1 cellular context compared by ENCODE assay signal in genomic region chr7:697259-697615, GRCh38.
TF ChIP-seq lines count a peak whose summit lies in the region.

No MANE protein-coding gene starts in this region.

TF ChIP-seq in H1, 55 proteins besides CTCF, POLR2A, EP300 and RAD21:
- no peak for TF ChIP-seq NANOG (IDR thresholded peaks at IDR 0.05; ENCODE audit: insufficient read depth, low read depth, low read length, poor library complexity, severe bottlenecking)
- no peak for TF ChIP-seq SAP30 (IDR thresholded peaks at IDR 0.05; ENCODE audit: insufficient read depth, insufficient replicate concordance, low read length)
- TF ChIP-seq YY1 (IDR thresholded peaks at IDR 0.05; ENCODE audit: low read depth, low read length), result no peak
- no peak for TF ChIP-seq SRF (IDR thresholded peaks at IDR 0.05; ENCODE audit: low read depth, low read length)
- TF ChIP-seq ASH2L (IDR thresholded peaks at IDR 0.05; ENCODE audit: low read length), result no peak
- no peak for TF ChIP-seq CHD2 (IDR thresholded peaks at IDR 0.05; ENCODE audit: low read length)
- TF ChIP-seq BRCA1 (IDR thresholded peaks at IDR 0.05; ENCODE audit: low read depth, low read length), result no peak
- no peak for TF ChIP-seq KDM5A (IDR thresholded peaks at IDR 0.05; ENCODE audit: low read length)
- no peak for TF ChIP-seq TAF7 (optimal IDR thresholded peaks at IDR 0.05; ENCODE audit: borderline replicate concordance, low read depth, low read length)
TF ChIP-seq in H1: peak in this region for 0.
